Comparison of ENCODE assay signal across 20 cellular contexts in the genomic region with DNA sequence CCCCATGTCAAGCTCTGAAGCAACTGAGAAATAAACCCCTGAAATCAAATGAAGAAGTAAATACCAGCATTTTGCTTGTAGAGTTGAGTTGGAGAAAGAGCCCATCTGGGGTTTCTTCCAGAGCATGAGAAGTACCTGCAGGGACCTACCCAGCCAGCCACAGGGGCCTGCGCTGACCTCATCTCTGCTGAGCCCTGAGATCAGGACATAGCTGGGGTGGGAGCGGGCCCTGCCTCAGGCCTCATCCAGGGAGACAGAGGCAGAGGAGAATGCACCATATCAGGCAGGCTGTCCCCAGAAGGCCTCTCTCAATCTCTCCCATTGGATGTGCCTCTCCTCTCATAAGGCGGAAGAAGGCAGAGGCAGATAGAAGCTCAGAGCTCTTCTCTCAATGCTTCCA. TPM values are rescaled to one million over a fixed set of nuclear protein-coding genes. Genes with fewer than 3 reads are reported as not detected.
DNase-seq lines count a peak whose midpoint lies in the region; ATAC-seq and TF ChIP-seq lines count a peak whose summit lies in the region.
"Had no signal": no experiment of that assay in that cellular context is flagged by ENCODE, and none has a peak within 500 bp of the region (broad histone marks: within the 10 kb centered on the region; RNA-seq: fewer than 3 reads in every experiment).

No MANE protein-coding gene starts in this region.

- peak overlapping the region; percentile 2 to 67 for H3K27ac Mint-ChIP-seq in activated naive CD4-positive, alpha-beta T cell treated with anti-CD3 and anti-CD28 coated beads, Interleukin-2, amount 50 U/mL, for 72 hours
- H3K27ac Mint-ChIP-seq in immature natural killer cell = peak overlapping the region in 5 of 6 donors; percentile 64 to 87 (median 77)
- H3K27ac Mint-ChIP-seq: brain, H9 had no signal

- H3K4me3 ChIP-seq in Peyer's patch (no peak overlapping the region), gastrocnemius medialis (no peak overlapping the region)
- H3K4me3 ChIP-seq: upper lobe of right lung had no signal

- H3K27me3 Mint-ChIP-seq in immature natural killer cell (ENCODE audit: low read depth in 3 of 3) = peaks cover 3 to 8% (median 4%) of the 10 kb centered on the region in 3 donors
- H3K27me3 Mint-ChIP-seq: activated naive CD4-positive, alpha-beta T cell treated with anti-CD3 and anti-CD28 coated beads, Interleukin-2, amount 10 ng/mL, durations not matched to agents 7 days and 5 days had no signal

- H3K27ac ChIP-seq in Peyer's patch (peak overlapping the region in 3 of 4 donors; percentile 43 to 76 (median 61)), gastrocnemius medialis (no peak overlapping the region)
- H3K27ac ChIP-seq: epithelial cell of prostate, upper lobe of right lung had no signal

- no peaks in the 10 kb centered on the region for H3K9me3 Mint-ChIP-seq in activated naive CD4-positive, alpha-beta T cell treated with anti-CD3 and anti-CD28 coated beads, Interleukin-2, amount 50 U/mL, for 72 hours
- no peaks in the 10 kb centered on the region for H3K9me3 Mint-ChIP-seq in immature natural killer cell
- H3K9me3 Mint-ChIP-seq: activated naive CD4-positive, alpha-beta T cell treated with anti-CD3 and anti-CD28 coated beads, Interleukin-2, amount 10 ng/mL, durations not matched to agents 7 days and 5 days had no signal

- no peaks in the 10 kb centered on the region for H3K36me3 ChIP-seq in Peyer's patch
- H3K36me3 ChIP-seq in gastrocnemius medialis = no peaks in the 10 kb centered on the region
- H3K36me3 ChIP-seq: upper lobe of right lung had no signal

- no peak overlapping the region for H3K4me3 Mint-ChIP-seq in immature natural killer cell
- H3K4me3 Mint-ChIP-seq: activated naive CD4-positive, alpha-beta T cell treated with anti-CD3 and anti-CD28 coated beads, Interleukin-2, amount 10 ng/mL, durations not matched to agents 7 days and 5 days; brain; H9 had no signal

- no peak for DNase-seq in activated naive CD4-positive, alpha-beta T cell treated with anti-CD3 and anti-CD28 coated beads, Interleukin-2, amount 50 U/mL, for 72 hours (ENCODE audit: low spot score in 2 of 2)
- DNase-seq in activated naive CD4-positive, alpha-beta T cell (lab: John Stamatoyannopoulos, UW) = no peak
- DNase-seq in Peyer's patch (no peak), immature natural killer cell (no peak), foreskin melanocyte (no peak), NCI-H526 (lab: John Stamatoyannopoulos, UW) (no peak), gastrocnemius medialis (no peak), MV-4-11 (lab: John Stamatoyannopoulos, UW) (no peak)
- DNase-seq: cortex of kidney; H9; left ventricle myocardium superior; NCI-H2081; NCI-H510A; occipital lobe; stimulated activated naive CD4-positive, alpha-beta T cell treated with Interleukin-2 at 50 U/mL for 16 hours; upper lobe of right lung had no signal

- TF ChIP-seq CTCF in Peyer's patch (IDR thresholded peaks at IDR 0.05) (no peak), gastrocnemius medialis (IDR thresholded peaks at IDR 0.05 in 4 of 5, conservative IDR thresholded peaks at IDR 0.05 in 1 of 5) (no peak)

- intact Hi-C loops in gastrocnemius medialis (cut with DNase I; ENCODE audit: low total_unique reads) = no loop called here

- H3K27me3 ChIP-seq in Peyer's patch (no peaks in the 10 kb centered on the region), gastrocnemius medialis (no peaks in the 10 kb centered on the region)
- H3K27me3 ChIP-seq: upper lobe of right lung had no signal

- in situ Hi-C loops in gastrocnemius medialis (cut with MboI; ENCODE audit: low sequenced_read_pairs in 4 of 4) = no loop called here

- H3K4me1 ChIP-seq in Peyer's patch = peaks cover 0 to 49% (median 9%) of the 10 kb centered on the region in 4 donors
- H3K4me1 ChIP-seq in gastrocnemius medialis = no peaks in the 10 kb centered on the region
- H3K4me1 ChIP-seq: upper lobe of right lung had no signal

- TF ChIP-seq POLR2A in Peyer's patch (IDR thresholded peaks at IDR 0.05) = no peak
- TF ChIP-seq POLR2A in gastrocnemius medialis (IDR thresholded peaks at IDR 0.05) = no peak

- no peak for ATAC-seq in activated naive CD4-positive, alpha-beta T cell treated with anti-CD3 and anti-CD28 coated beads, Interleukin-2, amount 50 U/mL, for 72 hours
- no peak for ATAC-seq in gastrocnemius medialis
- ATAC-seq: left ventricle myocardium superior, Right ventricle myocardium inferior, upper lobe of right lung had no signal

- peaks cover 82 to 83% of the 10 kb centered on the region in 2 donors for H3K4me1 Mint-ChIP-seq in immature natural killer cell

- H3K36me3 Mint-ChIP-seq in activated naive CD4-positive, alpha-beta T cell treated with anti-CD3 and anti-CD28 coated beads, Interleukin-2, amount 50 U/mL, for 72 hours = peaks cover 0 to 9% of the 10 kb centered on the region in 2 donors
- peaks cover 11 to 35% (median 19%) of the 10 kb centered on the region in 3 donors for H3K36me3 Mint-ChIP-seq in immature natural killer cell
- H3K36me3 Mint-ChIP-seq: brain had no signal

- H3K9me3 ChIP-seq in Peyer's patch (no peaks in the 10 kb centered on the region), gastrocnemius medialis (no peaks in the 10 kb centered on the region)
- H3K9me3 ChIP-seq: upper lobe of right lung had no signal

RNA-seq across cellular contexts. Expression of gene RUNX1, which starts 27.6 kb away (rescaled TPM):
- total RNA-seq in activated naive CD4-positive, alpha-beta T cell treated with anti-CD3 and anti-CD28 coated beads, Interleukin-2, amount 50 U/mL, for 72 hours = 10 to 100 TPM; 44.9 to 80.4 TPM
- 10 to 100 TPM; 15.1 to 80.9 (median 24.1) TPM for total RNA-seq in Peyer's patch
- polyA plus RNA-seq in immature natural killer cell = 10 to 100 TPM in 2 of 3 donors, 1 to 10 TPM in 1; 6.2 to 25.2 (median 10.6) TPM
- 10 to 100 TPM in 2 of 4 donors, 1 to 10 TPM in 2; 8.0 to 20.9 (median 10.6) TPM for total RNA-seq in gastrocnemius medialis

Comparison
In these comparisons a context has a peak if more than half of its experiments do, and no peak if none do; other contexts are left out.
1. H3K27ac ChIP-seq: peak in Peyer's patch (3 of 4); none in gastrocnemius medialis (0 of 4).